1 cellular context compared by ENCODE assay signal in genomic region chr12:27014085-27014858, GRCh38.
TF ChIP-seq lines count a peak whose summit lies in the region.

Gene TM7SF3 (minus strand): TSS chr12:27014384. CDS start chr12:27014168, 216 bp downstream.

TF ChIP-seq in GM12878, 131 proteins besides CTCF, POLR2A, EP300 and RAD21 (continued from another document and continues in another):
- TF ChIP-seq SUPT20H (IDR thresholded peaks at IDR 0.05; ENCODE audit: borderline replicate concordance, control insufficient read depth, low read depth, low read length) (no peak), MTA2 (IDR thresholded peaks at IDR 0.05; ENCODE audit: low read depth) (peak; percentile 39), ATF7 (IDR thresholded peaks at IDR 0.05; ENCODE audit: low read depth) (no peak), ESRRA (IDR thresholded peaks at IDR 0.05; ENCODE audit: low read length) (no peak; the same call in 1 of the 2 replicates), ZNF592 (IDR thresholded peaks at IDR 0.05) (peak; percentile 81; the same call in 1 of the 2 replicates), SMAD5 (IDR thresholded peaks at IDR 0.05; ENCODE audit: low read depth) (no peak), FOXM1 (IDR thresholded peaks at IDR 0.05; ENCODE audit: low read depth, low read length) (peak; percentile 70; the same call in 1 of the 2 replicates), CUX1 (IDR thresholded peaks at IDR 0.05; ENCODE audit: insufficient replicate concordance, low read depth, low read length) (no peak), EGR1 (IDR thresholded peaks at IDR 0.05; ENCODE audit: borderline replicate concordance in 1 of 2, low read depth in 2 of 2, low read length in 2 of 2) (peak in 1 of 2 experiments; percentile 50; a peak in 1 of 3 replicates), ASH2L (IDR thresholded peaks at IDR 0.05; ENCODE audit: borderline replicate concordance, low read depth) (peak; percentile 91), STAT3 (IDR thresholded peaks at IDR 0.05; ENCODE audit: low read depth, low read length) (no peak), SIX5 (IDR thresholded peaks at IDR 0.05; ENCODE audit: low read depth, low read length, severe bottlenecking) (no peak), SRF (IDR thresholded peaks at IDR 0.05; ENCODE audit: low read depth in 2 of 2, low read length in 2 of 2) (no peak), SMARCA5 (IDR thresholded peaks at IDR 0.05) (peak; percentile 95), PKNOX1 (IDR thresholded peaks at IDR 0.05) (no peak), RCOR1 (conservative IDR thresholded peaks at IDR 0.05; ENCODE audit: low read depth, low read length) (no peak), HCFC1 (IDR thresholded peaks at IDR 0.05; ENCODE audit: low read length) (peak; percentile 28), JUNB (IDR thresholded peaks at IDR 0.05) (peak; percentile 51), PBX3 (IDR thresholded peaks at IDR 0.05; ENCODE audit: insufficient replicate concordance, low read depth, low read length) (no peak), MEF2B (IDR thresholded peaks at IDR 0.05; ENCODE audit: partially characterized antibody, poor library complexity, severe bottlenecking) (peak; percentile 44), ZNF207 (IDR thresholded peaks at IDR 0.05; ENCODE audit: borderline replicate concordance) (peak; percentile 69; the same call in 1 of the 2 replicates), HDGF (IDR thresholded peaks at IDR 0.05) (no peak), NR2C1 (IDR thresholded peaks at IDR 0.05) (peak; percentile 69), YY1 (IDR thresholded peaks at IDR 0.05; ENCODE audit: low read depth, low read length) (peak; percentile 66), E2F4 (IDR thresholded peaks at IDR 0.05; ENCODE audit: low read depth, low read length) (peak; percentile 49; the same call in 1 of the 2 replicates), CEBPB (IDR thresholded peaks at IDR 0.05; ENCODE audit: borderline replicate concordance in 1 of 2, low read depth in 2 of 2, low read length in 2 of 2) (0 out of 4 replicates have a peak, but pooled peaks of 1 of the 2 experiments have one; percentile 62), GATAD2B (conservative IDR thresholded peaks at IDR 0.05; ENCODE audit: low read depth) (peak; percentile 95), PAX5 (IDR thresholded peaks at IDR 0.05; ENCODE audit: borderline replicate concordance, low read depth, low read length) (peak; percentile 23; the same call in 1 of the 2 replicates), SP1 (IDR thresholded peaks at IDR 0.05; ENCODE audit: low read depth, low read length) (peak; percentile 55), GABPA (IDR thresholded peaks at IDR 0.05; ENCODE audit: low read depth) (no peak), MTA3 (IDR thresholded peaks at IDR 0.05; ENCODE audit: borderline replicate concordance, low read length) (peak; percentile 73; the same call in 1 of the 2 replicates), FOXK2 (IDR thresholded peaks at IDR 0.05) (no peak), ZBTB33 (IDR thresholded peaks at IDR 0.05) (no peak), ZBED1 (IDR thresholded peaks at IDR 0.05; ENCODE audit: borderline replicate concordance) (peak; percentile 50; the same call in 1 of the 2 replicates), NRF1 (conservative IDR thresholded peaks at IDR 0.05; ENCODE audit: low read depth, low read length) (no peak), TCF3 (IDR thresholded peaks at IDR 0.05; ENCODE audit: borderline replicate concordance, insufficient read depth, low read depth, low read length) (peak; percentile 90), SMAD1 (IDR thresholded peaks at IDR 0.05; ENCODE audit: low read depth, partially characterized antibody) (no peak), RFX5 (IDR thresholded peaks at IDR 0.05; ENCODE audit: low read depth, low read length) (no peak), MAX (IDR thresholded peaks at IDR 0.05; ENCODE audit: low read depth, low read length) (peak; percentile 79; the same call in 1 of the 2 replicates), NR2C2 (IDR thresholded peaks at IDR 0.05; ENCODE audit: borderline replicate concordance, control insufficient read depth, insufficient read length, low read depth) (no peak), TCF12 (IDR thresholded peaks at IDR 0.05; ENCODE audit: low read depth, low read length) (peak; percentile 95), HSF1 (IDR thresholded peaks at IDR 0.05; ENCODE audit: low read depth, low read length) (no peak), IRF3 (IDR thresholded peaks at IDR 0.05) (0 out of 2 replicates have a peak, but pooled peaks have one; percentile 27), MXI1 (IDR thresholded peaks at IDR 0.05; ENCODE audit: low read depth, low read length) (no peak)
